9 cellular contexts compared by ENCODE assay signal in genomic region chr7:2680792-2681490, GRCh38. TPM values are rescaled to one million over a fixed set of nuclear protein-coding genes. Genes with fewer than 3 reads are reported as not detected.
DNase-seq lines count a peak whose midpoint lies in the region; ATAC-seq, FAIRE-seq and TF ChIP-seq lines count a peak whose summit lies in the region.
"Had no signal": no experiment of that assay in that cellular context is flagged by ENCODE, and none has a peak within 500 bp of the region (broad histone marks: within the 10 kb centered on the region; RNA-seq: fewer than 3 reads in every experiment).

No MANE protein-coding gene starts in this region.

- ATAC-seq in HepG2, result peak; percentile 78
- no peak for ATAC-seq in GM18868 (IDR thresholded peaks at IDR 0.05; ENCODE audit: unreplicated experiment)

- H3K36me3 ChIP-seq in HepG2 (replicated peaks in 1 of 2; ENCODE audit: control insufficient read depth in 1 of 2, insufficient read depth in 2 of 2, low read length in 2 of 2), result no peaks in the 10 kb centered on the region

- peak; percentile 94 for TF ChIP-seq CTCF in HepG2 (CRISPR knock-in tag; IDR thresholded peaks at IDR 0.05)

- BruUV-seq in HepG2 (replicated peaks; lab: Mats Ljungman, UMichigan), result no TSS peak

- no peaks in the 10 kb centered on the region for H4K20me1 ChIP-seq in HepG2 (ENCODE audit: insufficient read depth, low read length)

- POLR2A ChIA-PET in HepG2 (lab: Yijun Ruan, JAX), result interaction anchor here (1.1 kb wide), 1 partner anchor 72 kb away, joined by 3 read pairs; no protein-coding TSS in a partner anchor

- 12% methylated on average over 10 of the region's 27 CpGs for WGBS in HepG2 (ENCODE audit: low lambda C conversion rate)

- FAIRE-seq in HepG2 (lab: Jason Lieb, UNC), result peak; percentile 44

- CTCF ChIA-PET in HepG2 (lab: Yijun Ruan, JAX; ENCODE audit: low intra/inter-chr PET ratio, low total read pairs), result interaction anchor here (0.6 to 1.5 kb wide), 6 partner anchors 9 to 230 kb away, joined by 3 to 7 read pairs (median 3); no protein-coding TSS in a partner anchor

- H3K27ac ChIP-seq in HepG2 (ENCODE audit: extremely low read length, insufficient read depth, low read length), result no peak overlapping the region
- H3K27ac ChIP-seq: epithelial cell of prostate had no signal

- no peak overlapping the region for H2AFZ ChIP-seq in HepG2 (ENCODE audit: low read length)

- H3K4me2 ChIP-seq in HepG2 (ENCODE audit: low read depth, low read length), result peak overlapping the region; percentile 29; the same call in 1 of the 2 replicates

- no peak overlapping the region for H3K4me3 ChIP-seq in HepG2 (replicated peaks in 1 of 3; ENCODE audit: insufficient read depth in 1 of 3, low read depth in 2 of 3, low read length in 3 of 3)

- H3K9me3 ChIP-seq in HepG2 (ENCODE audit: low read length), result no peaks in the 10 kb centered on the region

- no peak for TF ChIP-seq POLR2A in HepG2 (IDR thresholded peaks at IDR 0.05; ENCODE audit: insufficient read depth in 1 of 2, low read depth in 2 of 2, low read length in 2 of 2)

- peak; percentile 63 for DNase-seq in NCI-H748 (lab: John Stamatoyannopoulos, UW; ENCODE audit: unreplicated experiment)
- no peak for DNase-seq in NCI-H748 treated with DMSO at 0.1 percent for 48 hours (lab: John Stamatoyannopoulos, UW)
- DNase-seq in NCI-H1694 treated with DMSO at 0.1 percent for 48 hours (lab: John Stamatoyannopoulos, UW), result peak; percentile 44
- peak; percentile 65 for DNase-seq in activated CD4-positive, CD25-positive, alpha-beta regulatory T cell treated with anti-CD3 and anti-CD28 coated beads, Interleukin-2, amount 50 U/mL, for 72 hours
- DNase-seq in dermis blood vessel endothelial cell, result peak; percentile 86
- DNase-seq in HepG2 (ENCODE audit: low spot score), result peak; percentile 55
- DNase-seq in stimulated activated CD4-positive, alpha-beta T cell treated with anti-CD3 and anti-CD28 coated beads, Interleukin-4, amount 100 ng/mL, for 24 hours, result peak; percentile 55

- H3K9ac ChIP-seq in HepG2 (ENCODE audit: insufficient read depth, low read depth, low read length), result no peak overlapping the region

- H3K27me3 ChIP-seq in HepG2 (ENCODE audit: control insufficient read depth in 1 of 2, insufficient read depth in 2 of 2, low read length in 2 of 2), result peaks cover 5 to 49% of the 10 kb centered on the region in 2 experiments; a peak in 4 of 5 replicates

- intact Hi-C loops in HepG2 (cut with micrococcal nuclease; ENCODE audit: unreplicated experiment), result loop anchor here (1.0 to 5.0 kb wide), 2 partner anchors 114 to 229 kb away; no protein-coding TSS in a partner anchor

- no peak for TF ChIP-seq EP300 in HepG2 (IDR thresholded peaks at IDR 0.05; ENCODE audit: low read depth in 2 of 2, low read length in 2 of 2)
- no peak for TF ChIP-seq EP300 in HepG2 (CRISPR knock-in tag; IDR thresholded peaks at IDR 0.05; ENCODE audit: borderline replicate concordance)

- peaks cover 15% of the 10 kb centered on the region for H3K4me1 ChIP-seq in HepG2 (ENCODE audit: insufficient read depth, low read length)

- in situ Hi-C loops in HepG2 (cut with HindIII; ENCODE audit: extremely low pct_ligation_motif_present, low pct_unique_long_range_greater_than_20kb), result no loop called here

- no peaks in the 10 kb centered on the region for H3K79me2 ChIP-seq in HepG2 (ENCODE audit: insufficient read depth, low read length)

- peak; percentile 76 for TF ChIP-seq RAD21 in HepG2 (CRISPR knock-in tag; IDR thresholded peaks at IDR 0.05)

TF ChIP-seq in HepG2, 621 proteins besides CTCF, POLR2A, EP300 and RAD21 (continues in another document):
- TF ChIP-seq NR1H2 (CRISPR knock-in tag; IDR thresholded peaks at IDR 0.05; ENCODE audit: borderline replicate concordance, low read depth) (no peak), MAFG (CRISPR knock-in tag; IDR thresholded peaks at IDR 0.05) (no peak), ZNF281 (CRISPR knock-in tag; IDR thresholded peaks at IDR 0.05; ENCODE audit: borderline replicate concordance) (no peak), RARA (CRISPR knock-in tag; IDR thresholded peaks at IDR 0.05) (no peak), ZNF737 (CRISPR knock-in tag; IDR thresholded peaks at IDR 0.05; ENCODE audit: borderline replicate concordance) (no peak)

RNA-seq across cellular contexts. Expression of gene AMZ1, which starts 7.1 kb away (rescaled TPM):
- total RNA-seq in dermis blood vessel endothelial cell (under 0.01 TPM in 2 replicates), HepG2 (2016; rRNA removed; fragmentation: Illumina TruSeq; extraction: Trizol) (not detected in 2 replicates)
- not detected in 2 replicates for total RNA-seq in HepG2 (2016; cell fraction: cytosol; rRNA removed; fragmentation: Illumina TruSeq; extraction: Trizol; ENCODE audit: low read depth)
- not detected in 2 replicates for total RNA-seq in HepG2 (2016; cell fraction: insoluble cytoplasmic fraction; rRNA removed; fragmentation: Illumina TruSeq; extraction: Trizol)
- not detected in 2 replicates for total RNA-seq in HepG2 (2016; cell fraction: membrane; rRNA removed; fragmentation: Illumina TruSeq; extraction: Trizol)
- total RNA-seq in HepG2 (2016; cell fraction: nucleus; rRNA removed; fragmentation: Illumina TruSeq; extraction: Trizol), result not detected in 2 replicates
- 0.03 TPM in 1 of 2 replicates, not detected in the other for polyA plus RNA-seq in HepG2 (2011; rRNA removed)
- 0.01 and 0.04 TPM in 2 replicates for polyA plus RNA-seq in HepG2 (2011; cell fraction: cytosol; rRNA removed)
- polyA plus RNA-seq in HepG2 (2011; cell fraction: nucleus; rRNA removed), result 0.18 and 0.26 TPM in 2 replicates
- polyA plus RNA-seq in HepG2 (2012), result 0.05 and 0.07 TPM in 2 replicates
- polyA plus RNA-seq in HepG2 (2016; cell fraction: cytosol; fragmentation: Illumina TruSeq; extraction: Trizol; ENCODE audit: low read depth), result not detected in 2 replicates
- polyA plus RNA-seq in HepG2 (2016; cell fraction: insoluble cytoplasmic fraction; fragmentation: Illumina TruSeq; extraction: Trizol; ENCODE audit: low read depth), result not detected in 2 replicates
- polyA plus RNA-seq in HepG2 (2016; cell fraction: membrane; fragmentation: Illumina TruSeq; extraction: Trizol; ENCODE audit: low read depth), result not detected in 2 replicates
- not detected in 2 replicates for polyA plus RNA-seq in HepG2 (2016; cell fraction: nucleus; fragmentation: Illumina TruSeq; extraction: Trizol; ENCODE audit: insufficient read depth, low read depth)
- 0.30 and 0.84 TPM in 2 replicates for polyA minus RNA-seq in HepG2 (2011; rRNA and poly(A)+ RNA removed; ENCODE audit: low replicate concordance)
- not detected in 2 replicates for polyA minus RNA-seq in HepG2 (2011; cell fraction: cytosol; rRNA and poly(A)+ RNA removed)
- 0.13 TPM in 1 of 2 replicates, not detected in the other for polyA minus RNA-seq in HepG2 (2011; cell fraction: nucleus; rRNA and poly(A)+ RNA removed)

RNA-seq across cellular contexts. Expression of gene TTYH3, which starts 49.2 kb away (rescaled TPM):
- total RNA-seq in dermis blood vessel endothelial cell (72.8 and 159 TPM in 2 replicates), HepG2 (2016; rRNA removed; fragmentation: Illumina TruSeq; extraction: Trizol) (21.5 and 26.3 TPM in 2 replicates)
- total RNA-seq in HepG2 (2016; cell fraction: cytosol; rRNA removed; fragmentation: Illumina TruSeq; extraction: Trizol; ENCODE audit: low read depth), result 11.5 and 11.7 TPM in 2 replicates
- total RNA-seq in HepG2 (2016; cell fraction: insoluble cytoplasmic fraction; rRNA removed; fragmentation: Illumina TruSeq; extraction: Trizol), result 19.4 and 28.8 TPM in 2 replicates
- 34.4 and 35.6 TPM in 2 replicates for total RNA-seq in HepG2 (2016; cell fraction: membrane; rRNA removed; fragmentation: Illumina TruSeq; extraction: Trizol)
- total RNA-seq in HepG2 (2016; cell fraction: nucleus; rRNA removed; fragmentation: Illumina TruSeq; extraction: Trizol), result 37.1 and 45.0 TPM in 2 replicates
- 50.0 and 80.3 TPM in 2 replicates for polyA plus RNA-seq in HepG2 (2011; rRNA removed)
- 48.3 and 72.3 TPM in 2 replicates for polyA plus RNA-seq in HepG2 (2011; cell fraction: cytosol; rRNA removed)
- 227 and 315 TPM in 2 replicates for polyA plus RNA-seq in HepG2 (2011; cell fraction: nucleus; rRNA removed)
- 90.1 and 104 TPM in 2 replicates for polyA plus RNA-seq in HepG2 (2012)
- 11.1 and 11.5 TPM in 2 replicates for polyA plus RNA-seq in HepG2 (2016; cell fraction: cytosol; fragmentation: Illumina TruSeq; extraction: Trizol; ENCODE audit: low read depth)
- polyA plus RNA-seq in HepG2 (2016; cell fraction: insoluble cytoplasmic fraction; fragmentation: Illumina TruSeq; extraction: Trizol; ENCODE audit: low read depth), result 52.7 and 63.6 TPM in 2 replicates
- polyA plus RNA-seq in HepG2 (2016; cell fraction: membrane; fragmentation: Illumina TruSeq; extraction: Trizol; ENCODE audit: low read depth), result 49.3 and 52.2 TPM in 2 replicates
- polyA plus RNA-seq in HepG2 (2016; cell fraction: nucleus; fragmentation: Illumina TruSeq; extraction: Trizol; ENCODE audit: insufficient read depth, low read depth), result 138 and 141 TPM in 2 replicates
- polyA minus RNA-seq in HepG2 (2011; rRNA and poly(A)+ RNA removed; ENCODE audit: low replicate concordance), result 4.5 and 192 TPM in 2 replicates
- 91.4 and 94.8 TPM in 2 replicates for polyA minus RNA-seq in HepG2 (2011; cell fraction: cytosol; rRNA and poly(A)+ RNA removed)
- 41.0 and 47.5 TPM in 2 replicates for polyA minus RNA-seq in HepG2 (2011; cell fraction: nucleus; rRNA and poly(A)+ RNA removed)
